Comparison of ENCODE assay signal across 9 cellular contexts in genomic region chr2:61898810-61899209, GRCh38. TPM values are rescaled to one million over a fixed set of nuclear protein-coding genes. Genes with fewer than 3 reads are reported as not detected.
DNase-seq lines count a peak whose midpoint lies in the region; ATAC-seq and TF ChIP-seq lines count a peak whose summit lies in the region.
"Had no signal": no experiment of that assay in that cellular context is flagged by ENCODE, and none has a peak within 500 bp of the region (broad histone marks: within the 10 kb centered on the region; RNA-seq: fewer than 3 reads in every experiment).

No MANE protein-coding gene starts in this region.

- no peaks in the 10 kb centered on the region for H3K36me3 ChIP-seq in CD8-positive, alpha-beta memory T cell (ENCODE audit: insufficient read depth, low read length)

- TF ChIP-seq CTCF in GM10266 (IDR thresholded peaks at IDR 0.05; ENCODE audit: control insufficient read depth, insufficient read depth, low read depth, missing control alignments) = peak; percentile 42

- no peaks in the 10 kb centered on the region for H3K36me3 Mint-ChIP-seq in CD8-positive, alpha-beta memory T cell

- CTCF ChIA-PET in CD8-positive, alpha-beta memory T cell (lab: Charles Lee) = no interaction called here

- H3K4me3 ChIP-seq in CD8-positive, alpha-beta memory T cell (ENCODE audit: low read length) = no peak overlapping the region

- DNase-seq in AG20443 (ENCODE audit: low spot score) = peak; percentile 23
- DNase-seq in GM10266 (ENCODE audit: extremely low spot score) = no peak
- DNase-seq in RPMI7951 (ENCODE audit: low read depth) = peak; percentile 20
- DNase-seq in glomerular visceral epithelial cell (ENCODE audit: extremely low spot score) = peak; percentile 26
- DNase-seq in CD8-positive, alpha-beta memory T cell = no peak

- no peaks in the 10 kb centered on the region for H3K4me1 ChIP-seq in CD8-positive, alpha-beta memory T cell (ENCODE audit: insufficient read depth, low read length)

- H3K27ac ChIP-seq in CD8-positive, alpha-beta memory T cell (ENCODE audit: low read depth, low read length) = no peak overlapping the region

- H3K4me3 Mint-ChIP-seq in CD8-positive, alpha-beta memory T cell = no peak overlapping the region
- H3K4me3 Mint-ChIP-seq: T-helper 1 cell treated with Interleukin-12 subunit alpha and Interleukin-12 subunit beta and Interleukin-4 antibody, amounts not matched to agents 30 μg/mL and 1 μg/mL, for 36 hours had no signal

- no peaks in the 10 kb centered on the region for H3K4me1 Mint-ChIP-seq in CD8-positive, alpha-beta memory T cell

- no peaks in the 10 kb centered on the region for H3K27me3 Mint-ChIP-seq in CD8-positive, alpha-beta memory T cell

- H3K27me3 ChIP-seq in CD8-positive, alpha-beta memory T cell (ENCODE audit: insufficient read depth, low read length, poor library complexity, severe bottlenecking) = no peaks in the 10 kb centered on the region

- H3K9me3 Mint-ChIP-seq in CD8-positive, alpha-beta memory T cell = no peaks in the 10 kb centered on the region
- H3K9me3 Mint-ChIP-seq: T-helper 1 cell treated with Interleukin-12 subunit alpha and Interleukin-12 subunit beta and Interleukin-4 antibody, amounts not matched to agents 30 μg/mL and 1 μg/mL, for 36 hours had no signal

- H3K27ac Mint-ChIP-seq in CD8-positive, alpha-beta memory T cell = no peak overlapping the region
- H3K27ac Mint-ChIP-seq: T-helper 1 cell treated with Interleukin-12 subunit alpha and Interleukin-12 subunit beta and Interleukin-4 antibody, amounts not matched to agents 30 μg/mL and 1 μg/mL, for 36 hours had no signal

- POLR2A ChIA-PET in CD8-positive, alpha-beta memory T cell (lab: Charles Lee) = no interaction called here

- H3K9me3 ChIP-seq in CD8-positive, alpha-beta memory T cell (ENCODE audit: low read length) = no peaks in the 10 kb centered on the region

- ATAC-seq in GM18907 (IDR thresholded peaks at IDR 0.05; ENCODE audit: unreplicated experiment) (no peak), GM21515 (IDR thresholded peaks at IDR 0.05; ENCODE audit: unreplicated experiment) (no peak), HG03175 (IDR thresholded peaks at IDR 0.05; ENCODE audit: unreplicated experiment) (no peak)

RNA-seq across cellular contexts. Expression of gene COMMD1, which starts 6.7 kb away (rescaled TPM):
- 78.7 and 100 TPM in 2 replicates for total RNA-seq in RPMI7951 (2014; rRNA removed; shearing (Covaris generic))
- total RNA-seq in CD8-positive, alpha-beta memory T cell = 10 to 100 TPM; 36.4 to 41.2 TPM
- polyA plus RNA-seq in CD8-positive, alpha-beta memory T cell = 54.6 TPM

RNA-seq across cellular contexts. Expression of gene CCT4, which starts 10.4 kb away (rescaled TPM):
- 301 and 306 TPM in 2 replicates for total RNA-seq in RPMI7951 (2014; rRNA removed; shearing (Covaris generic))
- 100 to 1,000 TPM; 331 to 361 TPM for total RNA-seq in CD8-positive, alpha-beta memory T cell
- polyA plus RNA-seq in CD8-positive, alpha-beta memory T cell = 134 TPM

RNA-seq across cellular contexts. Expression of gene FAM161A, which starts 45.0 kb away (rescaled TPM):
- total RNA-seq in RPMI7951 (2014; rRNA removed; shearing (Covaris generic)) = 1.8 and 2.2 TPM in 2 replicates
- 1 to 10 TPM; 5.6 to 5.8 TPM for total RNA-seq in CD8-positive, alpha-beta memory T cell
- 1.7 TPM for polyA plus RNA-seq in CD8-positive, alpha-beta memory T cell

Comparison
In these comparisons a context has a peak if more than half of its experiments do, and no peak if none do; other contexts are left out.
1. DNase-seq: peak in AG20443 (single experiment), RPMI7951 (single experiment) and glomerular visceral epithelial cell (single experiment); none in GM10266 (single experiment) and CD8-positive, alpha-beta memory T cell (0 of 5).